1 cellular context compared by ENCODE assay signal in genomic region chr7:22786290-22786932, GRCh38.
TF ChIP-seq lines count a peak whose summit lies in the region.

No MANE protein-coding gene starts in this region.

TF ChIP-seq in HepG2, 621 proteins besides CTCF, POLR2A, EP300 and RAD21 (continued from another document and continues in another):
- no peak for TF ChIP-seq ZNF598 (CRISPR knock-in tag; IDR thresholded peaks at IDR 0.05; ENCODE audit: borderline replicate concordance)
- peak; percentile 91 for TF ChIP-seq RERE (CRISPR knock-in tag; IDR thresholded peaks at IDR 0.05; ENCODE audit: low read depth)
- TF ChIP-seq ZBED4 (CRISPR knock-in tag; IDR thresholded peaks at IDR 0.05; ENCODE audit: borderline replicate concordance): no peak
- TF ChIP-seq PHF20 (CRISPR knock-in tag; IDR thresholded peaks at IDR 0.05): no peak
- TF ChIP-seq PBX3 (CRISPR knock-in tag; IDR thresholded peaks at IDR 0.05; ENCODE audit: borderline replicate concordance): no peak
- TF ChIP-seq ZNF746 (CRISPR knock-in tag; IDR thresholded peaks at IDR 0.05): no peak
- no peak for TF ChIP-seq ZNF232 (CRISPR knock-in tag; IDR thresholded peaks at IDR 0.05; ENCODE audit: borderline replicate concordance)
- TF ChIP-seq, protein P1, sequence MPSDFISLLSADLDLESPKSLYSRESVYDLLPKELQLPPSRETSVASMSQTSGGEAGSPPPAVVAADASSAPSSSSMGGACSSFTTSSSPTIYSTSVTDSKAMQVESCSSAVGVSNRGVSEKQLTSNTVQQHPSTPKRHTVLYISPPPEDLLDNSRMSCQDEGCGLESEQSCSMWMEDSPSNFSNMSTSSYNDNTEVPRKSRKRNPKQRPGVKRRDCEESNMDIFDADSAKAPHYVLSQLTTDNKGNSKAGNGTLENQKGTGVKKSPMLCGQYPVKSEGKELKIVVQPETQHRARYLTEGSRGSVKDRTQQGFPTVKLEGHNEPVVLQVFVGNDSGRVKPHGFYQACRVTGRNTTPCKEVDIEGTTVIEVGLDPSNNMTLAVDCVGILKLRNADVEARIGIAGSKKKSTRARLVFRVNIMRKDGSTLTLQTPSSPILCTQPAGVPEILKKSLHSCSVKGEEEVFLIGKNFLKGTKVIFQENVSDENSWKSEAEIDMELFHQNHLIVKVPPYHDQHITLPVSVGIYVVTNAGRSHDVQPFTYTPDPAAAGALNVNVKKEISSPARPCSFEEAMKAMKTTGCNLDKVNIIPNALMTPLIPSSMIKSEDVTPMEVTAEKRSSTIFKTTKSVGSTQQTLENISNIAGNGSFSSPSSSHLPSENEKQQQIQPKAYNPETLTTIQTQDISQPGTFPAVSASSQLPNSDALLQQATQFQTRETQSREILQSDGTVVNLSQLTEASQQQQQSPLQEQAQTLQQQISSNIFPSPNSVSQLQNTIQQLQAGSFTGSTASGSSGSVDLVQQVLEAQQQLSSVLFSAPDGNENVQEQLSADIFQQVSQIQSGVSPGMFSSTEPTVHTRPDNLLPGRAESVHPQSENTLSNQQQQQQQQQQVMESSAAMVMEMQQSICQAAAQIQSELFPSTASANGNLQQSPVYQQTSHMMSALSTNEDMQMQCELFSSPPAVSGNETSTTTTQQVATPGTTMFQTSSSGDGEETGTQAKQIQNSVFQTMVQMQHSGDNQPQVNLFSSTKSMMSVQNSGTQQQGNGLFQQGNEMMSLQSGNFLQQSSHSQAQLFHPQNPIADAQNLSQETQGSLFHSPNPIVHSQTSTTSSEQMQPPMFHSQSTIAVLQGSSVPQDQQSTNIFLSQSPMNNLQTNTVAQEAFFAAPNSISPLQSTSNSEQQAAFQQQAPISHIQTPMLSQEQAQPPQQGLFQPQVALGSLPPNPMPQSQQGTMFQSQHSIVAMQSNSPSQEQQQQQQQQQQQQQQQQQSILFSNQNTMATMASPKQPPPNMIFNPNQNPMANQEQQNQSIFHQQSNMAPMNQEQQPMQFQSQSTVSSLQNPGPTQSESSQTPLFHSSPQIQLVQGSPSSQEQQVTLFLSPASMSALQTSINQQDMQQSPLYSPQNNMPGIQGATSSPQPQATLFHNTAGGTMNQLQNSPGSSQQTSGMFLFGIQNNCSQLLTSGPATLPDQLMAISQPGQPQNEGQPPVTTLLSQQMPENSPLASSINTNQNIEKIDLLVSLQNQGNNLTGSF (CRISPR knock-in tag; IDR thresholded peaks at IDR 0.05): no peak
- TF ChIP-seq GZF1 (CRISPR knock-in tag; IDR thresholded peaks at IDR 0.05): no peak
- TF ChIP-seq ZNF343 (CRISPR knock-in tag; IDR thresholded peaks at IDR 0.05): no peak
- no peak; the same call in 1 of the 2 replicates for TF ChIP-seq SSRP1 (CRISPR knock-in tag; IDR thresholded peaks at IDR 0.05)
- TF ChIP-seq, protein P2, sequence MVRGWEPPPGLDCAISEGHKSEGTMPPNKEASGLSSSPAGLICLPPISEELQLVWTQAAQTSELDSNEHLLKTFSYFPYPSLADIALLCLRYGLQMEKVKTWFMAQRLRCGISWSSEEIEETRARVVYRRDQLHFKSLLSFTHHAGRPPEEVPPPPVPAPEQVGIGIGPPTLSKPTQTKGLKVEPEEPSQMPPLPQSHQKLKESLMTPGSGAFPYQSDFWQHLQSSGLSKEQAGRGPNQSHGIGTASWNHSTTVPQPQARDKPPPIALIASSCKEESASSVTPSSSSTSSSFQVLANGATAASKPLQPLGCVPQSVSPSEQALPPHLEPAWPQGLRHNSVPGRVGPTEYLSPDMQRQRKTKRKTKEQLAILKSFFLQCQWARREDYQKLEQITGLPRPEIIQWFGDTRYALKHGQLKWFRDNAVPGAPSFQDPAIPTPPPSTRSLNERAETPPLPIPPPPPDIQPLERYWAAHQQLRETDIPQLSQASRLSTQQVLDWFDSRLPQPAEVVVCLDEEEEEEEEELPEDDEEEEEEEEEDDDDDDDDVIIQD (CRISPR knock-in tag; IDR thresholded peaks at IDR 0.05; ENCODE audit: low read depth): no peak; the same call in 1 of the 2 replicates
- no peak for TF ChIP-seq DNMT3B (CRISPR knock-in tag; conservative IDR thresholded peaks at IDR 0.05)
- TF ChIP-seq ARID4A (CRISPR knock-in tag; IDR thresholded peaks at IDR 0.05; ENCODE audit: borderline replicate concordance): peak; percentile 59; the same call in 1 of the 2 replicates
- TF ChIP-seq, protein P3, sequence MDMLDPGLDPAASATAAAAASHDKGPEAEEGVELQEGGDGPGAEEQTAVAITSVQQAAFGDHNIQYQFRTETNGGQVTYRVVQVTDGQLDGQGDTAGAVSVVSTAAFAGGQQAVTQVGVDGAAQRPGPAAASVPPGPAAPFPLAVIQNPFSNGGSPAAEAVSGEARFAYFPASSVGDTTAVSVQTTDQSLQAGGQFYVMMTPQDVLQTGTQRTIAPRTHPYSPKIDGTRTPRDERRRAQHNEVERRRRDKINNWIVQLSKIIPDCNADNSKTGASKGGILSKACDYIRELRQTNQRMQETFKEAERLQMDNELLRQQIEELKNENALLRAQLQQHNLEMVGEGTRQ (IDR thresholded peaks at IDR 0.05; ENCODE audit: low read depth, low read length): no peak
- TF ChIP-seq, protein P3 (CRISPR knock-in tag; IDR thresholded peaks at IDR 0.05; ENCODE audit: borderline replicate concordance): no peak
- TF ChIP-seq HDAC6 (IDR thresholded peaks at IDR 0.05; ENCODE audit: low read depth, low read length): no peak
- peak; percentile 72 for TF ChIP-seq REPIN1 (CRISPR knock-in tag; IDR thresholded peaks at IDR 0.05; ENCODE audit: borderline replicate concordance, low read depth)
- no peak for TF ChIP-seq KDM5A (IDR thresholded peaks at IDR 0.05; ENCODE audit: borderline replicate concordance, low read length)
- TF ChIP-seq, protein P4, sequence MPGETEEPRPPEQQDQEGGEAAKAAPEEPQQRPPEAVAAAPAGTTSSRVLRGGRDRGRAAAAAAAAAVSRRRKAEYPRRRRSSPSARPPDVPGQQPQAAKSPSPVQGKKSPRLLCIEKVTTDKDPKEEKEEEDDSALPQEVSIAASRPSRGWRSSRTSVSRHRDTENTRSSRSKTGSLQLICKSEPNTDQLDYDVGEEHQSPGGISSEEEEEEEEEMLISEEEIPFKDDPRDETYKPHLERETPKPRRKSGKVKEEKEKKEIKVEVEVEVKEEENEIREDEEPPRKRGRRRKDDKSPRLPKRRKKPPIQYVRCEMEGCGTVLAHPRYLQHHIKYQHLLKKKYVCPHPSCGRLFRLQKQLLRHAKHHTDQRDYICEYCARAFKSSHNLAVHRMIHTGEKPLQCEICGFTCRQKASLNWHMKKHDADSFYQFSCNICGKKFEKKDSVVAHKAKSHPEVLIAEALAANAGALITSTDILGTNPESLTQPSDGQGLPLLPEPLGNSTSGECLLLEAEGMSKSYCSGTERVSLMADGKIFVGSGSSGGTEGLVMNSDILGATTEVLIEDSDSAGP (CRISPR knock-in tag; IDR thresholded peaks at IDR 0.05; ENCODE audit: borderline replicate concordance): 0 out of 2 replicates have a peak, but pooled peaks have one; percentile 37
- TF ChIP-seq GABPA (IDR thresholded peaks at IDR 0.05; ENCODE audit: low read depth, low read length): no peak
- no peak; the same call in 1 of the 2 replicates for TF ChIP-seq GABPA (CRISPR knock-in tag; IDR thresholded peaks at IDR 0.05; ENCODE audit: low read depth)
